ENCODE assay signal across 18 cellular contexts in the genomic region with DNA sequence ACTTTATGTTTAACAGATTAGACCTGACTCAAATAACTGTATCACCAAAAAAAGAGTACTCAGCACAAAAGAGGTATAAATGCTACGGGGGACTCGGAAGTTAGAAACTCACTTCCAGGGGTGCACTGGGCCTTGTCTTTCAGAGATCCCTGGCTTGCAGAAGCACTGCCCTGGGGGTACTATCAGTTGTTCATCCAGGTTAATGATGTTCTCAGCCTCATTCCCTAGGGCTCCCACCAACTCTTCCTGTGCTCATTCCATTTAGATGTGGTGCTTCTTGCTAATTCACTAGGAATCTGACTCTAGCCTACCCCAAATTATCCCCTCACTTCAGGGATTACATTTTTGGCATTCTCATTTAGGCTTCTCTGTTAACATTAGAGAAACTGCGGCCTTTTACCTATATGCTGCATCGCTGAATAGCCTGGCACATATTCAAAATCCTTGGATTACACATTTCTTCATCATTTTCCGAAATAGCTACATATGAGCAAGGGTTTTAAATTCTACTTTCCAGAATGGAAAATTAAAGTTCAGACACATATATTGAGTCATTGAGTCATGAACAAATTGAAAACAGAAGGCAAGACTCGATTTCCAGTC.
"Had no signal": no experiment of that assay in that cellular context is flagged by ENCODE, and none has a peak within 500 bp of the region (broad histone marks: within the 10 kb centered on the region; RNA-seq: fewer than 3 reads in every experiment).

No MANE protein-coding gene starts in this region.

- H3K4me2 ChIP-seq: smooth muscle cell had no signal

- H3K9me3 ChIP-seq: adrenal gland, esophagus muscularis mucosa, gastrocnemius medialis, ovary, right lobe of liver, stomach, testis had no signal

- H3K36me3 ChIP-seq: adrenal gland, esophagus muscularis mucosa, gastrocnemius medialis, ovary, right lobe of liver, stomach, WERI-Rb-1 had no signal

- H3K27ac ChIP-seq: adrenal gland, esophagus muscularis mucosa, gastrocnemius medialis, ovary, right lobe of liver, stomach, testis, WERI-Rb-1 had no signal

- H3K27me3 ChIP-seq: adrenal gland, esophagus muscularis mucosa, gastrocnemius medialis, ovary, right lobe of liver, stomach, testis had no signal

- DNase-seq: activated CD4-positive, alpha-beta T cell treated with anti-CD3 and anti-CD28 coated beads for 1 hour; activated CD4-positive, alpha-beta T cell treated with anti-CD3 and anti-CD28 coated beads, Interleukin-2, amount 50 U/mL, for 4 hours; activated effector memory CD4-positive, alpha-beta T cell treated with anti-CD3 and anti-CD28 coated beads, Interleukin-2, amount 50 U/mL, for 16 hours; activated T-cell treated with anti-CD3 and anti-CD28 coated beads, Interleukin-2, amount 50 U/mL, for 72 hours; adrenal gland; effector memory CD4-positive, alpha-beta T cell; gastrocnemius medialis; left cardiac atrium; mesenchymal stem cell; naive thymus-derived CD8-positive, alpha-beta T cell; ovary; right lobe of liver; stimulated activated CD4-positive, alpha-beta T cell treated with anti-CD3 and anti-CD28 coated beads, Interleukin-4, amount 100 ng/mL, for 1 hour; stomach; testis; WERI-Rb-1 had no signal

- H3K4me3 ChIP-seq: adrenal gland, esophagus muscularis mucosa, gastrocnemius medialis, ovary, right lobe of liver, smooth muscle cell, stomach, testis had no signal

- H3K4me1 ChIP-seq: adrenal gland, esophagus muscularis mucosa, gastrocnemius medialis, right lobe of liver, stomach, testis had no signal

- ATAC-seq: activated T-cell treated with anti-CD3 and anti-CD28 coated beads, Interleukin-2, amount 50 U/mL, for 72 hours; gastrocnemius medialis; left cardiac atrium; naive thymus-derived CD8-positive, alpha-beta T cell; right lobe of liver had no signal
